Comparison of ENCODE assay signal across 1 cellular context in genomic region chr18:616380-616995, GRCh38.
A peak's percentile ranks its signal among the peaks of the same experiment; 100 is the strongest.
TF ChIP-seq lines count a peak whose summit lies in the region.

No MANE protein-coding gene starts in this region.

TF ChIP-seq in GM12878, 131 proteins besides CTCF, POLR2A, EP300 and RAD21:
- peak; percentile 67; the same call in 1 of the 2 replicates for TF ChIP-seq SMC3 (IDR thresholded peaks at IDR 0.05; ENCODE audit: borderline replicate concordance, low read length)
- TF ChIP-seq, protein P1, sequence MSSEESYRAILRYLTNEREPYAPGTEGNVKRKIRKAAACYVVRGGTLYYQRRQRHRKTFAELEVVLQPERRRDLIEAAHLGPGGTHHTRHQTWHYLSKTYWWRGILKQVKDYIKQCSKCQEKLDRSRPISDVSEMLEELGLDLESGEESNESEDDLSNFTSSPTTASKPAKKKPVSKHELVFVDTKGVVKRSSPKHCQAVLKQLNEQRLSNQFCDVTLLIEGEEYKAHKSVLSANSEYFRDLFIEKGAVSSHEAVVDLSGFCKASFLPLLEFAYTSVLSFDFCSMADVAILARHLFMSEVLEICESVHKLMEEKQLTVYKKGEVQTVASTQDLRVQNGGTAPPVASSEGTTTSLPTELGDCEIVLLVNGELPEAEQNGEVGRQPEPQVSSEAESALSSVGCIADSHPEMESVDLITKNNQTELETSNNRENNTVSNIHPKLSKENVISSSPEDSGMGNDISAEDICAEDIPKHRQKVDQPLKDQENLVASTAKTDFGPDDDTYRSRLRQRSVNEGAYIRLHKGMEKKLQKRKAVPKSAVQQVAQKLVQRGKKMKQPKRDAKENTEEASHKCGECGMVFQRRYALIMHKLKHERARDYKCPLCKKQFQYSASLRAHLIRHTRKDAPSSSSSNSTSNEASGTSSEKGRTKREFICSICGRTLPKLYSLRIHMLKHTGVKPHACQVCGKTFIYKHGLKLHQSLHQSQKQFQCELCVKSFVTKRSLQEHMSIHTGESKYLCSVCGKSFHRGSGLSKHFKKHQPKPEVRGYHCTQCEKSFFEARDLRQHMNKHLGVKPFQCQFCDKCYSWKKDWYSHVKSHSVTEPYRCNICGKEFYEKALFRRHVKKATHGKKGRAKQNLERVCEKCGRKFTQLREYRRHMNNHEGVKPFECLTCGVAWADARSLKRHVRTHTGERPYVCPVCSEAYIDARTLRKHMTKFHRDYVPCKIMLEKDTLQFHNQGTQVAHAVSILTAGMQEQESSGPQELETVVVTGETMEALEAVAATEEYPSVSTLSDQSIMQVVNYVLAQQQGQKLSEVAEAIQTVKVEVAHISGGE (CRISPR knock-in tag; IDR thresholded peaks at IDR 0.05) = no peak
